In the genomic region with DNA sequence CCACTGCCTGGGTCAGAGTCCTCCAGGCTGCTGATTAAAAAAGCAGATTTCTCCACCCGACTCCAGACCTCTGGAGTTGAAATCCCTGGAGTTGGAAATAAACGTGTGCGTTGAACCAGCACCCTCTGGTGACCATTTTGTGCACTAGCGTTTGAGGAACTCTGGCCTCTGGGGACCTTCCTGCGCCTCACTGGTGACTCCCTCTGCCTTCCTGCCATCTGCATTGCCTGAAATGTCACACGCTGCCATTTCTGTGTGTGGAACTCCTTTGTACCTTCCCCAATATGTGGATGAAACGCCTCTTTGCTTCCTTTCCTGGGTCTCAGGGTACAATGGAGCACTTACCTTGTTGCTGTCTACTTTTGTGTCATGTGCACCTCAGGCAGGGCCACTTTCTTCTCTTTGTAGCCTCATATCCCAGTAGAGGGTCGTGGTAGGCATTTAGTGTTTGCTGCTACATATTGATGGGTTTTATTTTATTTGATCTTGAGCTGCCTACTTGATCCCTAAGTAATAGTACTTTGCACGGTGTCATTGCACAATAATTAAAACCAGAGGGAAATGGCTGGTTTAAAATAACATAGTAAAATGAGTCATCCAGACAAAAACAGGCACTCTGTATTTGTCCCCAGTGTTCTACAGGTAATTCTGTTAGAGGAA, we compare ENCODE assay signal across 8 cellular contexts. TPM values are rescaled to one million over a fixed set of nuclear protein-coding genes. Genes with fewer than 3 reads are reported as not detected.
DNase-seq lines count a peak whose midpoint lies in the region; ATAC-seq and TF ChIP-seq lines count a peak whose summit lies in the region.

No MANE protein-coding gene starts in this region.

- H3K9ac ChIP-seq in skeletal muscle satellite cell (ENCODE audit: low read depth, low read length) = no peak overlapping the region

- peak; percentile 47 for DNase-seq in AG09319 (ENCODE audit: extremely low read depth, low read depth)
- DNase-seq in NCI-H1930 (lab: John Stamatoyannopoulos, UW) = peak; percentile 51 to 58
- peak in 3 of 5 experiments; percentile 19 to 79 (median 22) for DNase-seq in T-helper 2 cell
- peak; percentile 71 for DNase-seq in brain microvascular endothelial cell
- DNase-seq in iPS DF 4.7 (ENCODE audit: extremely low read depth, low spot score) = peak; percentile 79

- H3K36me3 ChIP-seq in brain microvascular endothelial cell (replicated peaks) (no peaks in the 10 kb centered on the region), skeletal muscle satellite cell (ENCODE audit: insufficient read depth, low read length) (no peaks in the 10 kb centered on the region)

- H3K4me2 ChIP-seq in skeletal muscle satellite cell (ENCODE audit: low read length) = peak overlapping the region; percentile 77

- peaks cover 13% of the 10 kb centered on the region for H3K4me1 ChIP-seq in skeletal muscle satellite cell (ENCODE audit: control insufficient read depth, insufficient read depth, low read length)

- no peak overlapping the region for H3K27ac ChIP-seq in brain microvascular endothelial cell

- H3K4me3 ChIP-seq in brain microvascular endothelial cell (ENCODE audit: low read depth, low read length) (peak overlapping the region; percentile 15), skeletal muscle satellite cell (ENCODE audit: low read length) (peak overlapping the region; percentile 23)

- H3K9me3 ChIP-seq in skeletal muscle satellite cell (replicated peaks; ENCODE audit: low read length) = no peaks in the 10 kb centered on the region

- H3K27me3 ChIP-seq in brain microvascular endothelial cell (replicated peaks) (no peaks in the 10 kb centered on the region), skeletal muscle satellite cell (ENCODE audit: control insufficient read depth, insufficient read depth, low read length) (peaks cover 19% of the 10 kb centered on the region)

- ATAC-seq in GM18858 (IDR thresholded peaks at IDR 0.05; ENCODE audit: unreplicated experiment) = peak; percentile 93
- peak; percentile 85 for ATAC-seq in HG03039 (IDR thresholded peaks at IDR 0.05; ENCODE audit: unreplicated experiment)

- peak; percentile 90 for TF ChIP-seq CTCF in AG09319 (IDR thresholded peaks at IDR 0.05; ENCODE audit: low read depth, low read length)
- TF ChIP-seq CTCF in brain microvascular endothelial cell (IDR thresholded peaks at IDR 0.05; ENCODE audit: low read depth, low read length, missing control alignments) = peak; percentile 94

- in situ Hi-C loops in brain microvascular endothelial cell (cut with HindIII; ENCODE audit: low pct_ligation_motif_present, low sequenced_read_pairs) = no loop called here

RNA-seq across cellular contexts. Expression of gene GPR171, which starts 56.8 kb away (rescaled TPM):
- not detected in 2 replicates for total RNA-seq in skeletal muscle satellite cell (2012; rRNA removed)

Comparison
In these comparisons a context has a peak if more than half of its experiments do, and no peak if none do; other contexts are left out.
1. DNase-seq: peak in every context shown above with its lines; median percentile 79 in iPS DF 4.7; 71 in brain microvascular endothelial cell; 54 in NCI-H1930; 47 in AG09319; 22 in T-helper 2 cell.